In the genomic region with DNA sequence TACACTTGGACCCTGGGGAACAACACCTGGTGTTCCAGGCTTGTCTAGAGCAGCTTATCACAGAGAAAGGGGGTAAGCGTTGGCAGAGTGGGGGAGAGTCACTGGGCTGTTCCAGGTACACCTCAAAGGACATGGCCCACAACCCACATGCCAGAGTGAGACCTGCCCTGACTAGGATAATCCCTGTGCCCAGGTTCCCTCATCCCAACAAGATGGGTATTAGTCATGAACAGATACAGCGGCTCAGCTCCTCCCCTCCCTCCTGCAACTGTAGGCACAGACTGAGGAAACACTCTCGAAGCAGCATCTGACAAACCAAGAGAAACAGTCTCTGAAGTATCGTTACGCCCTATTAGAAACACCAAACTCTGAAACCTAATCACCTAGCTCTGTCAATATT, we compare ENCODE assay signal across 1 cellular context.
TF ChIP-seq lines count a peak whose summit lies in the region.

No MANE protein-coding gene starts in this region.

TF ChIP-seq in GM23338, 12 proteins besides CTCF, POLR2A, EP300 and RAD21 (continued from another document):
- TF ChIP-seq REST (IDR thresholded peaks at IDR 0.05; ENCODE audit: unreplicated experiment) = no peak
- no peak for TF ChIP-seq STAT1 (IDR thresholded peaks at IDR 0.05; ENCODE audit: unreplicated experiment)
- no peak for TF ChIP-seq ZNF462 (CRISPR knock-in tag; IDR thresholded peaks at IDR 0.05)
- no peak for TF ChIP-seq ZNF114 (CRISPR knock-in tag; IDR thresholded peaks at IDR 0.05)
- no peak for TF ChIP-seq EZH2 (IDR thresholded peaks at IDR 0.05; ENCODE audit: low read depth, unreplicated experiment)
TF ChIP-seq in GM23338: peak in this region for 0.
